2 cellular contexts compared by ENCODE assay signal in the genomic region with DNA sequence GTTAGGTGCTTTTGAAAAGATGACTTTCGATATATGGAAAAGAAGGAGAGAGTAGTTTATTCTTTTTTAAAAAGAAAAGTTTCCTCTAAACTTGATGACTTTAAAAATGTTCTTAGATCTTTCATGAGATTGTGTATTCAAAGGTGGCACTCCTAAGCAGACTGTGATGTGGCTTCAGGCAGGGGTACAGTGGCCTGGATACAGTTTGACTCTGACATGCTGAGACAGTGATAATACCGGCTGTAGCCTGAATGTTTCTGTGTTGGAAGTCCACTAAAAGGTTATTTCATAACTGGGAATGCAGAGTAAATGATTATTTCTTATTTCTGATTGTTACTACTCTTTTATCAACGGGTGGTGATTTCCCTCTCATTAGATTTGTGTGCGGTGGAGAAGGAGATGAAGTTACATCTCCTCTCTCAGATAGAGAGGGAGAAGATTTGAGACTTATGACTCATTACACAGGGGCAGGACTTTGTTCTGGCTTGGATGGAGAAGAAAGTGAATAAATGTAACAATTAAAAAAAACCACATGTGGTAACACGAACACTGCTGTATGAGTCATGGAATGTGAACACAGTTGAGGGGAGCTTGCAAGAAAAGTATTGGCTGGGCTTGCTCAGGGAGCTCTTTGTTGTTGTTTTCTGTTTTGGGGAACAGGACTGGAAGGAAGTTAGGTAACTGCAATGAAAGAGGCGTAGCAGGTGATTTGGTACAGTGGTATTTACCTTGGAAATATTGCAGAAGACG.
A peak's percentile ranks its signal among the peaks of the same experiment; 100 is the strongest.
TF ChIP-seq lines count a peak whose summit lies in the region.

No MANE protein-coding gene starts in this region.

TF ChIP-seq in HCT116, 20 proteins besides CTCF, POLR2A, EP300 and RAD21 (continued from another document):
- peak; percentile 98 for TF ChIP-seq JUND (IDR thresholded peaks at IDR 0.05)
- TF ChIP-seq, protein P1, sequence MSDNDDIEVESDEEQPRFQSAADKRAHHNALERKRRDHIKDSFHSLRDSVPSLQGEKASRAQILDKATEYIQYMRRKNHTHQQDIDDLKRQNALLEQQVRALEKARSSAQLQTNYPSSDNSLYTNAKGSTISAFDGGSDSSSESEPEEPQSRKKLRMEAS (IDR thresholded peaks at IDR 0.05), result peak; percentile 67
- no peak for TF ChIP-seq EZH2phosphoT487 (IDR thresholded peaks at IDR 0.05; ENCODE audit: borderline replicate concordance)
- TF ChIP-seq POLR2AphosphoS5 (IDR thresholded peaks at IDR 0.05; ENCODE audit: low read depth, low read length), result no peak; the same call in 1 of the 2 replicates
- TF ChIP-seq FOSL1 (IDR thresholded peaks at IDR 0.05; ENCODE audit: low read depth), result peak; percentile 96
- TF ChIP-seq SRF (IDR thresholded peaks at IDR 0.05; ENCODE audit: low read depth), result 0 out of 2 replicates have a peak, but pooled peaks have one; percentile 63
- TF ChIP-seq YY1 (IDR thresholded peaks at IDR 0.05; ENCODE audit: extremely low read depth, insufficient replicate concordance, low read depth, low read length), result peak; percentile 56
- TF ChIP-seq, protein P2, sequence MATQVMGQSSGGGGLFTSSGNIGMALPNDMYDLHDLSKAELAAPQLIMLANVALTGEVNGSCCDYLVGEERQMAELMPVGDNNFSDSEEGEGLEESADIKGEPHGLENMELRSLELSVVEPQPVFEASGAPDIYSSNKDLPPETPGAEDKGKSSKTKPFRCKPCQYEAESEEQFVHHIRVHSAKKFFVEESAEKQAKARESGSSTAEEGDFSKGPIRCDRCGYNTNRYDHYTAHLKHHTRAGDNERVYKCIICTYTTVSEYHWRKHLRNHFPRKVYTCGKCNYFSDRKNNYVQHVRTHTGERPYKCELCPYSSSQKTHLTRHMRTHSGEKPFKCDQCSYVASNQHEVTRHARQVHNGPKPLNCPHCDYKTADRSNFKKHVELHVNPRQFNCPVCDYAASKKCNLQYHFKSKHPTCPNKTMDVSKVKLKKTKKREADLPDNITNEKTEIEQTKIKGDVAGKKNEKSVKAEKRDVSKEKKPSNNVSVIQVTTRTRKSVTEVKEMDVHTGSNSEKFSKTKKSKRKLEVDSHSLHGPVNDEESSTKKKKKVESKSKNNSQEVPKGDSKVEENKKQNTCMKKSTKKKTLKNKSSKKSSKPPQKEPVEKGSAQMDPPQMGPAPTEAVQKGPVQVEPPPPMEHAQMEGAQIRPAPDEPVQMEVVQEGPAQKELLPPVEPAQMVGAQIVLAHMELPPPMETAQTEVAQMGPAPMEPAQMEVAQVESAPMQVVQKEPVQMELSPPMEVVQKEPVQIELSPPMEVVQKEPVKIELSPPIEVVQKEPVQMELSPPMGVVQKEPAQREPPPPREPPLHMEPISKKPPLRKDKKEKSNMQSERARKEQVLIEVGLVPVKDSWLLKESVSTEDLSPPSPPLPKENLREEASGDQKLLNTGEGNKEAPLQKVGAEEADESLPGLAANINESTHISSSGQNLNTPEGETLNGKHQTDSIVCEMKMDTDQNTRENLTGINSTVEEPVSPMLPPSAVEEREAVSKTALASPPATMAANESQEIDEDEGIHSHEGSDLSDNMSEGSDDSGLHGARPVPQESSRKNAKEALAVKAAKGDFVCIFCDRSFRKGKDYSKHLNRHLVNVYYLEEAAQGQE (IDR thresholded peaks at IDR 0.05; ENCODE audit: low read depth), result no peak
- TF ChIP-seq CBX3 (IDR thresholded peaks at IDR 0.05; ENCODE audit: low read depth), result peak; percentile 88; the same call in 1 of the 2 replicates
- no peak for TF ChIP-seq ZFX (IDR thresholded peaks at IDR 0.05)
- no peak for TF ChIP-seq EGR1 (IDR thresholded peaks at IDR 0.05; ENCODE audit: low read depth)
- peak; percentile 93 for TF ChIP-seq CEBPB (IDR thresholded peaks at IDR 0.05; ENCODE audit: low read depth)
- no peak for TF ChIP-seq ELF1 (IDR thresholded peaks at IDR 0.05; ENCODE audit: borderline replicate concordance, low read depth)
- TF ChIP-seq, protein P3, sequence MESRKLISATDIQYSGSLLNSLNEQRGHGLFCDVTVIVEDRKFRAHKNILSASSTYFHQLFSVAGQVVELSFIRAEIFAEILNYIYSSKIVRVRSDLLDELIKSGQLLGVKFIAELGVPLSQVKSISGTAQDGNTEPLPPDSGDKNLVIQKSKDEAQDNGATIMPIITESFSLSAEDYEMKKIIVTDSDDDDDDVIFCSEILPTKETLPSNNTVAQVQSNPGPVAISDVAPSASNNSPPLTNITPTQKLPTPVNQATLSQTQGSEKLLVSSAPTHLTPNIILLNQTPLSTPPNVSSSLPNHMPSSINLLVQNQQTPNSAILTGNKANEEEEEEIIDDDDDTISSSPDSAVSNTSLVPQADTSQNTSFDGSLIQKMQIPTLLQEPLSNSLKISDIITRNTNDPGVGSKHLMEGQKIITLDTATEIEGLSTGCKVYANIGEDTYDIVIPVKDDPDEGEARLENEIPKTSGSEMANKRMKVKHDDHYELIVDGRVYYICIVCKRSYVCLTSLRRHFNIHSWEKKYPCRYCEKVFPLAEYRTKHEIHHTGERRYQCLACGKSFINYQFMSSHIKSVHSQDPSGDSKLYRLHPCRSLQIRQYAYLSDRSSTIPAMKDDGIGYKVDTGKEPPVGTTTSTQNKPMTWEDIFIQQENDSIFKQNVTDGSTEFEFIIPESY (IDR thresholded peaks at IDR 0.05; ENCODE audit: extremely low read depth, insufficient replicate concordance, low read length), result no peak
- 0 out of 2 replicates have a peak, but pooled peaks have one; percentile 45 for TF ChIP-seq SIN3A (IDR thresholded peaks at IDR 0.05; ENCODE audit: low read depth)
- TF ChIP-seq EZH2 (IDR thresholded peaks at IDR 0.05), result no peak
TF ChIP-seq in HCT116: peak in this region for 11.

TF ChIP-seq in SK-N-SH, 30 proteins besides CTCF, POLR2A, EP300 and RAD21 (continued from another document):
- TF ChIP-seq, protein P2 (IDR thresholded peaks at IDR 0.05; ENCODE audit: low read depth, low read length), result no peak
- TF ChIP-seq EZH2phosphoT487 (IDR thresholded peaks at IDR 0.05; ENCODE audit: borderline replicate concordance, low read depth) (no peak), POLR2AphosphoS5 (IDR thresholded peaks at IDR 0.05; ENCODE audit: low read depth, low read length) (no peak), FOSL2 (IDR thresholded peaks at IDR 0.05; ENCODE audit: borderline replicate concordance, low read depth) (peak; percentile 37; the same call in 1 of the 2 replicates), TEAD4 (IDR thresholded peaks at IDR 0.05; ENCODE audit: borderline replicate concordance, insufficient read depth) (no peak), SMC3 (IDR thresholded peaks at IDR 0.05; ENCODE audit: low read depth, low read length) (no peak)
- TF ChIP-seq, protein P4, sequence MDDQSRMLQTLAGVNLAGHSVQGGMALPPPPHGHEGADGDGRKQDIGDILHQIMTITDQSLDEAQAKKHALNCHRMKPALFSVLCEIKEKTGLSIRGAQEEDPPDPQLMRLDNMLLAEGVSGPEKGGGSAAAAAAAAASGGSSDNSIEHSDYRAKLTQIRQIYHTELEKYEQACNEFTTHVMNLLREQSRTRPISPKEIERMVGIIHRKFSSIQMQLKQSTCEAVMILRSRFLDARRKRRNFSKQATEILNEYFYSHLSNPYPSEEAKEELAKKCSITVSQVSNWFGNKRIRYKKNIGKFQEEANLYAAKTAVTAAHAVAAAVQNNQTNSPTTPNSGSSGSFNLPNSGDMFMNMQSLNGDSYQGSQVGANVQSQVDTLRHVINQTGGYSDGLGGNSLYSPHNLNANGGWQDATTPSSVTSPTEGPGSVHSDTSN (IDR thresholded peaks at IDR 0.05), result no peak
